Comparison of ENCODE assay signal across 16 cellular contexts in genomic region chr5:57210633-57211032, GRCh38. TPM values are rescaled to one million over a fixed set of nuclear protein-coding genes. Genes with fewer than 3 reads are reported as not detected.
DNase-seq lines count a peak whose midpoint lies in the region; ATAC-seq and TF ChIP-seq lines count a peak whose summit lies in the region.
"Had no signal": no experiment of that assay in that cellular context is flagged by ENCODE, and none has a peak within 500 bp of the region (broad histone marks: within the 10 kb centered on the region; RNA-seq: fewer than 3 reads in every experiment).

No MANE protein-coding gene starts in this region.

- 0 out of 2 replicates have a peak overlapping the region, but pooled peaks have one; percentile 7 for H3K4me2 ChIP-seq in OCI-LY7 (ENCODE audit: low read length)

- POLR2A ChIA-PET in OCI-LY7 (lab: Charles Lee), result interaction anchor here (2.5 kb wide), 1 partner anchor 20 kb away, joined by 9 read pairs; no protein-coding TSS in a partner anchor

- H3K4me1 ChIP-seq in right atrium auricular region (peaks cover 0 to 48% of the 10 kb centered on the region in 2 donors), heart left ventricle (peaks cover 0 to 55% (median 38%) of the 10 kb centered on the region in 12 donors), OCI-LY7 (ENCODE audit: insufficient read depth, low read length, poor library complexity, severe bottlenecking) (peaks cover 20% of the 10 kb centered on the region)
- H3K4me1 ChIP-seq: prostate gland had no signal

- H3K36me3 Mint-ChIP-seq in memory B cell, result peaks cover 14% of the 10 kb centered on the region
- H3K36me3 Mint-ChIP-seq in stimulated activated memory B cell treated with anti-CD40 and anti-IgM and Interleukin-4, amounts not matched to agents 10 μg/mL and 1 μg/mL and 100 μg/mL, for 72 hours, result peaks cover 17% of the 10 kb centered on the region

- ATAC-seq in heart left ventricle, result no peak
- ATAC-seq in memory B cell (ENCODE audit: low read depth), result no peak
- ATAC-seq in stimulated activated memory B cell treated with anti-CD40 and anti-IgM and Interleukin-4, amounts not matched to agents 10 μg/mL and 1 μg/mL and 100 μg/mL, for 72 hours, result no peak
- no peak for ATAC-seq in GM21390 (IDR thresholded peaks at IDR 0.05; ENCODE audit: unreplicated experiment)
- ATAC-seq: HCT116, lower lobe of right lung had no signal

- peaks cover 100% of the 10 kb centered on the region for H3K79me2 ChIP-seq in OCI-LY7 (ENCODE audit: insufficient read depth, low read depth, low read length)

- CTCF ChIA-PET in OCI-LY7 (lab: Charles Lee; ENCODE audit: unreplicated experiment), result no interaction called here

- BruUV-seq in OCI-LY7 (replicated peaks; lab: Mats Ljungman, UMichigan), result TSS peak; percentile 3

- H3K9me2 ChIP-seq in OCI-LY7 (ENCODE audit: insufficient read depth, low read length), result no peaks in the 10 kb centered on the region

- intact Hi-C loops in heart left ventricle (cut with DNase I), result loop anchor here in 3 of 10 donors (5.0 to 10.0 kb wide), 3 partner anchors 33 to 936 kb away; partner anchors contain the start of gene GPBP1 (in 1 of the 3)
- intact Hi-C loops in OCI-LY7 (cut with micrococcal nuclease; ENCODE audit: unreplicated experiment), result no loop called here

- no peak overlapping the region for H3K4me3 Mint-ChIP-seq in memory B cell
- no peak overlapping the region for H3K4me3 Mint-ChIP-seq in stimulated activated memory B cell treated with anti-CD40 and anti-IgM and Interleukin-4, amounts not matched to agents 10 μg/mL and 1 μg/mL and 100 μg/mL, for 72 hours

- H3K27ac Mint-ChIP-seq in memory B cell, result peak overlapping the region; percentile 89
- peak overlapping the region; percentile 9 for H3K27ac Mint-ChIP-seq in stimulated activated memory B cell treated with anti-CD40 and anti-IgM and Interleukin-4, amounts not matched to agents 10 μg/mL and 1 μg/mL and 100 μg/mL, for 72 hours

- H4K20me1 ChIP-seq in OCI-LY7 (ENCODE audit: insufficient read depth, low read length), result peaks cover 25% of the 10 kb centered on the region

- peaks cover 40% of the 10 kb centered on the region for H3K4me1 Mint-ChIP-seq in memory B cell
- H3K4me1 Mint-ChIP-seq in stimulated activated memory B cell treated with anti-CD40 and anti-IgM and Interleukin-4, amounts not matched to agents 10 μg/mL and 1 μg/mL and 100 μg/mL, for 72 hours, result peaks cover 66% of the 10 kb centered on the region

- H3K27me3 ChIP-seq in right atrium auricular region (no peaks in the 10 kb centered on the region), heart left ventricle (no peaks in the 10 kb centered on the region)

- no peak for TF ChIP-seq POLR2A in heart left ventricle (IDR thresholded peaks at IDR 0.05)

- H3K27ac ChIP-seq in right atrium auricular region, result peak overlapping the region; percentile 24 to 34
- peak overlapping the region in 5 of 12 donors; percentile 10 to 56 (median 39) for H3K27ac ChIP-seq in heart left ventricle
- H3K27ac ChIP-seq in OCI-LY7 (ENCODE audit: low read depth, low read length, poor library complexity, severe bottlenecking), result no peak overlapping the region
- H3K27ac ChIP-seq: lower lobe of right lung, prostate gland had no signal

- no peaks in the 10 kb centered on the region for H3K27me3 Mint-ChIP-seq in memory B cell
- no peaks in the 10 kb centered on the region for H3K27me3 Mint-ChIP-seq in stimulated activated memory B cell treated with anti-CD40 and anti-IgM and Interleukin-4, amounts not matched to agents 10 μg/mL and 1 μg/mL and 100 μg/mL, for 72 hours

- TF ChIP-seq CTCF in right atrium auricular region (IDR thresholded peaks at IDR 0.05) (no peak), heart left ventricle (IDR thresholded peaks at IDR 0.05) (no peak), OCI-LY7 (conservative IDR thresholded peaks at IDR 0.05; ENCODE audit: low read length) (no peak)

- no peak overlapping the region for H2AFZ ChIP-seq in OCI-LY7 (ENCODE audit: low read length)

- no peak overlapping the region for H3K4me3 ChIP-seq in right atrium auricular region
- no peak overlapping the region for H3K4me3 ChIP-seq in heart left ventricle
- no peak overlapping the region for H3K4me3 ChIP-seq in OCI-LY7 (ENCODE audit: low read depth, low read length, poor library complexity, severe bottlenecking)
- H3K4me3 ChIP-seq: lower lobe of right lung, prostate gland had no signal

- no peaks in the 10 kb centered on the region for H3K9me3 Mint-ChIP-seq in memory B cell
- no peaks in the 10 kb centered on the region for H3K9me3 Mint-ChIP-seq in stimulated activated memory B cell treated with anti-CD40 and anti-IgM and Interleukin-4, amounts not matched to agents 10 μg/mL and 1 μg/mL and 100 μg/mL, for 72 hours

- H3K9me3 ChIP-seq in right atrium auricular region (no peaks in the 10 kb centered on the region), heart left ventricle (no peaks in the 10 kb centered on the region), OCI-LY7 (ENCODE audit: low read length) (no peaks in the 10 kb centered on the region)
- H3K9me3 ChIP-seq: lower lobe of right lung, prostate gland had no signal

- DNase-seq in right atrium auricular region (ENCODE audit: low spot score) (no peak), heart left ventricle (no peak), OCI-LY7 (ENCODE audit: low spot score) (no peak), memory B cell (ENCODE audit: low spot score in 2 of 2) (no peak), NCI-H82 (lab: John Stamatoyannopoulos, UW) (no peak), NCI-H1694 treated with DMSO at 0.1 percent for 48 hours (lab: John Stamatoyannopoulos, UW) (no peak)
- DNase-seq: activated effector memory CD4-positive, alpha-beta T cell treated with Interleukin-2 at 50 U/mL for 16 hours; aorta; lower lobe of right lung; NCI-H1694; NCI-H345; SW 1271 had no signal

- H3K36me3 ChIP-seq in right atrium auricular region (peaks cover 18% of the 10 kb centered on the region), heart left ventricle (peaks cover 0 to 22% (median 18%) of the 10 kb centered on the region in 9 donors), OCI-LY7 (ENCODE audit: insufficient read depth, low read length) (peaks cover 67% of the 10 kb centered on the region)
- H3K36me3 ChIP-seq: prostate gland had no signal

RNA-seq across cellular contexts. Expression of gene GPBP1, which starts 36.8 kb away (rescaled TPM):
- 10 to 100 TPM; 41.9 to 48.1 TPM for total RNA-seq in right atrium auricular region
- 10 to 100 TPM; 41.8 to 60.9 (median 50.1) TPM for total RNA-seq in heart left ventricle
- 10 to 100 TPM; 31.0 to 48.3 TPM for polyA plus RNA-seq in heart left ventricle
- total RNA-seq in OCI-LY7 (2014; rRNA removed; shearing (Covaris generic)), result 77.0 and 96.6 TPM in 2 replicates
- 99.2 and 109 TPM in 2 replicates for total RNA-seq in OCI-LY7 (2022)
